ENCODE assay signal across 7 cellular contexts in genomic region chr11:34345012-34345804, GRCh38. TPM values are rescaled to one million over a fixed set of nuclear protein-coding genes. Genes with fewer than 3 reads are reported as not detected.
DNase-seq lines count a peak whose midpoint lies in the region; ATAC-seq and TF ChIP-seq lines count a peak whose summit lies in the region.

No MANE protein-coding gene starts in this region.

- H3K9me3 ChIP-seq in stomach = no peaks in the 10 kb centered on the region

- ATAC-seq in GM21423 (IDR thresholded peaks at IDR 0.05; ENCODE audit: unreplicated experiment) (peak; percentile 79), HG03159 (IDR thresholded peaks at IDR 0.05; ENCODE audit: unreplicated experiment) (no peak)

- no peaks in the 10 kb centered on the region for H3K36me3 ChIP-seq in stomach

- H3K4me1 ChIP-seq in stomach = peaks cover 13 to 67% (median 45%) of the 10 kb centered on the region in 4 donors

- no peak for TF ChIP-seq POLR2A in stomach (IDR thresholded peaks at IDR 0.05)

- H3K4me3 ChIP-seq in epithelial cell of proximal tubule (ENCODE audit: low read depth, low read length) = no peak overlapping the region
- no peak overlapping the region for H3K4me3 ChIP-seq in stomach

- intact Hi-C loops in stomach (cut with DNase I; ENCODE audit: low total_unique reads) = no loop called here

- no peak for TF ChIP-seq CTCF in epithelial cell of proximal tubule (conservative IDR thresholded peaks at IDR 0.05; ENCODE audit: low read depth, low read length)
- no peak for TF ChIP-seq CTCF in stomach (IDR thresholded peaks at IDR 0.05)

- DNase-seq in NCI-H2196 (lab: John Stamatoyannopoulos, UW; ENCODE audit: unreplicated experiment) = peak; percentile 76
- peak; percentile 91 for DNase-seq in epithelial cell of proximal tubule (ENCODE audit: low read depth)
- peak; percentile 49 for DNase-seq in stomach
- no peak for DNase-seq in NAMALWA (ENCODE audit: low spot score)
- no peak for DNase-seq in activated CD4-positive, CD25-positive, alpha-beta regulatory T cell (lab: John Stamatoyannopoulos, UW)

- no peak for TF ChIP-seq EP300 in stomach (IDR thresholded peaks at IDR 0.05)

- peak overlapping the region in 4 of 5 donors; percentile 26 to 56 (median 43) for H3K27ac ChIP-seq in stomach

- no peaks in the 10 kb centered on the region for H3K27me3 ChIP-seq in stomach

- WGBS in stomach, 5 donors = 60 to 67% (median 61%) methylated on average over 8 to 9 of the region's 9 CpGs

RNA-seq across cellular contexts. Expression of gene ABTB2, which starts 12.6 kb away (rescaled TPM):
- 14.1 and 17.6 TPM in 2 replicates for total RNA-seq in epithelial cell of proximal tubule
- total RNA-seq in stomach = 10 to 100 TPM in 2 of 5 donors, 1 to 10 TPM in 2, under 1 TPM in 1; 0.58 to 12.7 (median 6.4) TPM
- 1 to 10 TPM; 1.2 to 2.0 (median 1.9) TPM for polyA plus RNA-seq in stomach

Comparison
In these comparisons a context has a peak if more than half of its experiments do, and no peak if none do; other contexts are left out.
1. DNase-seq: peak in NCI-H2196 (single experiment), epithelial cell of proximal tubule (single experiment) and stomach (single experiment); none in NAMALWA (single experiment) and activated CD4-positive, CD25-positive, alpha-beta regulatory T cell (0 of 4).